In genomic region chr19:6501740-6502648, GRCh38 we compare ENCODE assay signal across 8 cellular contexts. TPM values are rescaled to one million over a fixed set of nuclear protein-coding genes. Genes with fewer than 3 reads are reported as not detected.
DNase-seq lines count a peak whose midpoint lies in the region; ATAC-seq and TF ChIP-seq lines count a peak whose summit lies in the region.

Gene TUBB4A (minus strand): TSS chr19:6502309. CDS start chr19:6502212, 97 bp downstream.

- peak within 1 kb of the TSS; percentile 77 for H3K4me3 Mint-ChIP-seq in activated T-helper 17 cell treated with anti-CD3 and anti-CD28 coated beads, Interleukin-2, amount 50 U/mL, for 72 hours

- peak; percentile 29 for DNase-seq in BE2C
- DNase-seq in right cardiac atrium = peak in 1 of 3 donors; percentile 63
- DNase-seq in sigmoid colon = no peak
- no peak for DNase-seq in HUDEP-2 (lab: John Stamatoyannopoulos, UW; ENCODE audit: unreplicated experiment in 76 of 76)

- no peaks in the 10 kb centered on the region for H3K9me3 ChIP-seq in BE2C
- no peaks in the 10 kb centered on the region for H3K9me3 ChIP-seq in HUES48 (ENCODE audit: control insufficient read depth, insufficient read depth, low read length)
- H3K9me3 ChIP-seq in right cardiac atrium (ENCODE audit: control insufficient read depth, low read length) = no peaks in the 10 kb centered on the region
- no peaks in the 10 kb centered on the region for H3K9me3 ChIP-seq in sigmoid colon

- intact Hi-C loops in right cardiac atrium (cut with DNase I) (no loop called here), sigmoid colon (cut with DNase I) (no loop called here)

- WGBS in right cardiac atrium = 1% methylated on average over 71 of the region's 71 CpGs
- WGBS in sigmoid colon, 2 donors = 1 to 2% methylated on average over 71 of the region's 71 CpGs

- peak; percentile 65 for ATAC-seq in activated T-helper 17 cell treated with anti-CD3 and anti-CD28 coated beads, Interleukin-2, amount 50 U/mL, for 72 hours (replicated peaks)
- ATAC-seq in right cardiac atrium (peak; percentile 60 to 65), HG03442 (IDR thresholded peaks at IDR 0.05; ENCODE audit: unreplicated experiment) (no peak), GM19324 (IDR thresholded peaks at IDR 0.05; ENCODE audit: low FRiP score, unreplicated experiment) (no peak)

- H3K27ac ChIP-seq in HUES48 (ENCODE audit: low read depth, low read length) (no peak within 1 kb of the TSS), right cardiac atrium (ENCODE audit: low read length) (no peak within 1 kb of the TSS), sigmoid colon (no peak within 1 kb of the TSS)

- TF ChIP-seq EP300 in sigmoid colon (IDR thresholded peaks at IDR 0.05) = no peak

- no peak within 1 kb of the TSS for H3K9ac ChIP-seq in HUES48 (ENCODE audit: low read depth, low read length)

- no peak within 1 kb of the TSS for H3K27ac Mint-ChIP-seq in activated T-helper 17 cell treated with anti-CD3 and anti-CD28 coated beads, Interleukin-2, amount 50 U/mL, for 72 hours

- TF ChIP-seq CTCF in BE2C (IDR thresholded peaks at IDR 0.05; ENCODE audit: low read depth, low read length) (no peak), sigmoid colon (IDR thresholded peaks at IDR 0.05) (no peak)

- no peaks in the 10 kb centered on the region for H3K36me3 ChIP-seq in BE2C
- H3K36me3 ChIP-seq in HUES48 (ENCODE audit: control insufficient read depth, insufficient read depth, low read length) = no peaks in the 10 kb centered on the region
- H3K36me3 ChIP-seq in sigmoid colon = no peaks in the 10 kb centered on the region

- H3K27me3 ChIP-seq in BE2C (peaks cover 9% of the 10 kb centered on the region), HUES48 (ENCODE audit: control insufficient read depth, insufficient read depth, low read length) (peaks cover 15% of the 10 kb centered on the region), right cardiac atrium (ENCODE audit: control insufficient read depth, insufficient read depth) (no peaks in the 10 kb centered on the region), sigmoid colon (peaks cover 18 to 44% (median 24%) of the 10 kb centered on the region in 3 donors)

- H3K36me3 Mint-ChIP-seq in activated T-helper 17 cell treated with anti-CD3 and anti-CD28 coated beads, Interleukin-2, amount 50 U/mL, for 72 hours (ENCODE audit: low read depth) = no peaks in the 10 kb centered on the region

- H3K4me3 ChIP-seq in BE2C (ENCODE audit: low read depth, low read length) = peak within 1 kb of the TSS; percentile 35
- peak within 1 kb of the TSS; percentile 65 for H3K4me3 ChIP-seq in HUES48 (ENCODE audit: low read depth, low read length)
- H3K4me3 ChIP-seq in right cardiac atrium (ENCODE audit: low read length) = peak within 1 kb of the TSS; percentile 42
- H3K4me3 ChIP-seq in sigmoid colon = peak within 1 kb of the TSS in 3 of 4 donors; percentile 30 to 43 (median 42)

- H3K27me3 Mint-ChIP-seq in activated T-helper 17 cell treated with anti-CD3 and anti-CD28 coated beads, Interleukin-2, amount 50 U/mL, for 72 hours = peaks cover 15% of the 10 kb centered on the region

- no peak for TF ChIP-seq POLR2A in sigmoid colon (IDR thresholded peaks at IDR 0.05)

- H3K4me1 ChIP-seq in BE2C (no peaks in the 10 kb centered on the region), HUES48 (ENCODE audit: control insufficient read depth, insufficient read depth, low read length) (no peaks in the 10 kb centered on the region), right cardiac atrium (ENCODE audit: control insufficient read depth, insufficient read depth, low read length) (no peaks in the 10 kb centered on the region), sigmoid colon (peaks cover 0 to 13% (median 13%) of the 10 kb centered on the region in 4 donors)

- peaks cover 8% of the 10 kb centered on the region for H3K4me1 Mint-ChIP-seq in activated T-helper 17 cell treated with anti-CD3 and anti-CD28 coated beads, Interleukin-2, amount 50 U/mL, for 72 hours

- H3K9me3 Mint-ChIP-seq in activated T-helper 17 cell treated with anti-CD3 and anti-CD28 coated beads, Interleukin-2, amount 50 U/mL, for 72 hours = no peaks in the 10 kb centered on the region

RNA-seq across cellular contexts. Expression of gene TUBB4A, which starts in this region (rescaled TPM):
- 67.5 TPM for polyA plus RNA-seq in BE2C (2012; ENCODE audit: insufficient read depth, insufficient read length, low read depth)
- 1 to 10 TPM; 2.6 to 2.7 TPM for total RNA-seq in activated T-helper 17 cell treated with anti-CD3 and anti-CD28 coated beads, Interleukin-2, amount 50 U/mL, for 72 hours
- total RNA-seq in right cardiac atrium (1 to 10 TPM in 3 of 4 donors, under 1 TPM in 1; 0.45 to 7.4 (median 2.7) TPM), sigmoid colon (1 to 10 TPM; 2.0 to 6.1 (median 3.0) TPM)
- polyA plus RNA-seq in right cardiac atrium (2.2 TPM), sigmoid colon (1 to 10 TPM in 1 of 3 donors, under 1 TPM in 1, not detected in 1; under 0.01 to 2.4 TPM)

Comparison
In these comparisons a context has a peak if more than half of its experiments do, and no peak if none do; other contexts are left out.
1. ATAC-seq: peak in activated T-helper 17 cell treated with anti-CD3 and anti-CD28 coated beads, Interleukin-2, amount 50 U/mL, for 72 hours (single experiment) and right cardiac atrium (2 of 2); none in HG03442 (single experiment) and GM19324 (single experiment).
2. Peak in every context shown above with its lines, with median percentiles within 50 percentile points of each other: H3K4me3 ChIP-seq.